8 cellular contexts compared by ENCODE assay signal in genomic region chr9:117644607-117645244, GRCh38. TPM values are rescaled to one million over a fixed set of nuclear protein-coding genes. Genes with fewer than 3 reads are reported as not detected.
DNase-seq lines count a peak whose midpoint lies in the region; ATAC-seq and TF ChIP-seq lines count a peak whose summit lies in the region.

No MANE protein-coding gene starts in this region.

- H3K9ac ChIP-seq in neuronal stem cell (ENCODE audit: low read depth, low read length, poor library complexity) = no peak overlapping the region

- ATAC-seq in foreskin keratinocyte (peak; percentile 73), thoracic aorta (ENCODE audit: insufficient number of reproducible peaks, low FRiP score, low read depth) (peak; percentile 45)

- peak overlapping the region; percentile 59 for H2AFZ ChIP-seq in neuronal stem cell (ENCODE audit: low read length)

- no peak for TF ChIP-seq POLR2A in Peyer's patch (IDR thresholded peaks at IDR 0.05)

- H3K14ac ChIP-seq in neuronal stem cell (ENCODE audit: low read length) = no peak overlapping the region

- peaks cover 8% of the 10 kb centered on the region for H3K4me1 Mint-ChIP-seq in activated T-helper 2 cell treated with anti-CD3 and anti-CD28 coated beads, Interferon-gamma antibody, Interleukin-2, Interleukin-4, amounts not matched to agents 10 μg/mL and 5 μg/mL and 100 μg/mL, durations not matched to agents 14 hours and 24 hours and 36 hours (ENCODE audit: low read depth)

- H3K23ac ChIP-seq in neuronal stem cell (ENCODE audit: low read depth, low read length, poor library complexity) = no peak overlapping the region

- no peaks in the 10 kb centered on the region for H3K36me3 Mint-ChIP-seq in activated T-helper 2 cell treated with anti-CD3 and anti-CD28 coated beads, Interferon-gamma antibody, Interleukin-2, Interleukin-4, amounts not matched to agents 10 μg/mL and 5 μg/mL and 100 μg/mL, durations not matched to agents 14 hours and 24 hours and 36 hours (ENCODE audit: low read depth)

- H4K91ac ChIP-seq in neuronal stem cell (ENCODE audit: low read depth, low read length, poor library complexity) = no peak overlapping the region

- H3K4me3 Mint-ChIP-seq in activated T-helper 2 cell treated with anti-CD3 and anti-CD28 coated beads, Interferon-gamma antibody, Interleukin-2, Interleukin-4, amounts not matched to agents 10 μg/mL and 5 μg/mL and 100 μg/mL, durations not matched to agents 14 hours and 24 hours and 36 hours (ENCODE audit: low read depth) = no peak overlapping the region

- no peak overlapping the region for H2BK5ac ChIP-seq in neuronal stem cell (ENCODE audit: low read length)

- peaks cover 7% of the 10 kb centered on the region for H3K27me3 Mint-ChIP-seq in activated T-helper 2 cell treated with anti-CD3 and anti-CD28 coated beads, Interferon-gamma antibody, Interleukin-2, Interleukin-4, amounts not matched to agents 10 μg/mL and 5 μg/mL and 100 μg/mL, durations not matched to agents 14 hours and 24 hours and 36 hours (ENCODE audit: low read depth)

- no peak overlapping the region for H3K4me2 ChIP-seq in neuronal stem cell (ENCODE audit: insufficient read depth, low read length, poor library complexity, severe bottlenecking)

- TF ChIP-seq CTCF in Peyer's patch (IDR thresholded peaks at IDR 0.05) (peak; percentile 69 to 98 (median 95)), foreskin keratinocyte (conservative IDR thresholded peaks at IDR 0.05) (peak; percentile 85), thoracic aorta (IDR thresholded peaks at IDR 0.05) (peak; percentile 92)

- no peak overlapping the region for H2BK12ac ChIP-seq in neuronal stem cell (ENCODE audit: low read length)

- no peaks in the 10 kb centered on the region for H3K9me3 Mint-ChIP-seq in activated T-helper 2 cell treated with anti-CD3 and anti-CD28 coated beads, Interferon-gamma antibody, Interleukin-2, Interleukin-4, amounts not matched to agents 10 μg/mL and 5 μg/mL and 100 μg/mL, durations not matched to agents 14 hours and 24 hours and 36 hours

- DNase-seq in ELF-1 (ENCODE audit: low read depth, low spot score) (peak; percentile 79), GOT3 (lab: John Stamatoyannopoulos, UW) (peak; percentile 4), Kasumi-1 (lab: John Stamatoyannopoulos, UW) (peak; percentile 77 to 80), Peyer's patch (peak; percentile 49 to 89 (median 81)), foreskin keratinocyte (peak; percentile 7 to 30), neuronal stem cell (ENCODE audit: low spot score) (peak; percentile 62), thoracic aorta (ENCODE audit: low spot score) (no peak)
- peak; percentile 39 for DNase-seq in activated T-helper 2 cell treated with anti-CD3 and anti-CD28 coated beads, Interferon-gamma antibody, Interleukin-2, Interleukin-4, amounts not matched to agents 10 μg/mL and 5 μg/mL and 100 μg/mL, durations not matched to agents 14 hours and 24 hours and 36 hours (ENCODE audit: low spot score)

- no peak overlapping the region for H2BK15ac ChIP-seq in neuronal stem cell (ENCODE audit: low read length)

- H3K9me3 ChIP-seq in Peyer's patch (no peaks in the 10 kb centered on the region), neuronal stem cell (replicated peaks in 1 of 2; ENCODE audit: control insufficient read depth in 2 of 2, insufficient read depth in 1 of 2, low read depth in 1 of 2, low read length in 2 of 2) (no peaks in the 10 kb centered on the region), thoracic aorta (no peaks in the 10 kb centered on the region)

- no peaks in the 10 kb centered on the region for H3K79me1 ChIP-seq in neuronal stem cell (ENCODE audit: low read depth, low read length)

- H3K4me3 ChIP-seq in Peyer's patch = peak overlapping the region in 2 of 4 donors; percentile 33 to 48
- no peak overlapping the region for H3K4me3 ChIP-seq in neuronal stem cell (ENCODE audit: low read length in 2 of 2)
- H3K4me3 ChIP-seq in thoracic aorta = peak overlapping the region; percentile 62

- no peak overlapping the region for H3K4ac ChIP-seq in neuronal stem cell (ENCODE audit: low read length)

- H3K36me3 ChIP-seq in Peyer's patch (no peaks in the 10 kb centered on the region), neuronal stem cell (replicated peaks in 1 of 2; ENCODE audit: control insufficient read depth in 2 of 2, insufficient read depth in 2 of 2, low read length in 2 of 2) (no peaks in the 10 kb centered on the region), thoracic aorta (no peaks in the 10 kb centered on the region)

- WGBS in neuronal stem cell (ENCODE audit: extremely low coverage in 2 of 2, insufficient read length in 2 of 2, insufficient replicate concordance in 1 of 2), 2 donors = no CpG with 5 or more reads among the region's 10 CpGs

- intact Hi-C loops in activated T-helper 2 cell treated with anti-CD3 and anti-CD28 coated beads, Interferon-gamma antibody, Interleukin-2, Interleukin-4, amounts not matched to agents 10 μg/mL and 5 μg/mL and 100 μg/mL, durations not matched to agents 14 hours and 24 hours and 36 hours (cut with micrococcal nuclease) = no loop called here

- H4K8ac ChIP-seq in neuronal stem cell (ENCODE audit: low read depth, low read length) = no peak overlapping the region

- no peaks in the 10 kb centered on the region for H3K27me3 ChIP-seq in Peyer's patch
- no peaks in the 10 kb centered on the region for H3K27me3 ChIP-seq in foreskin keratinocyte
- H3K27me3 ChIP-seq in neuronal stem cell (ENCODE audit: control insufficient read depth in 3 of 3, insufficient read depth in 3 of 3, low read depth in 1 of 3, low read length in 3 of 3) = no peaks in the 10 kb centered on the region
- H3K27me3 ChIP-seq in thoracic aorta (replicated peaks; ENCODE audit: insufficient read depth) = no peaks in the 10 kb centered on the region

- no peak overlapping the region for H3K27ac Mint-ChIP-seq in activated T-helper 2 cell treated with anti-CD3 and anti-CD28 coated beads, Interferon-gamma antibody, Interleukin-2, Interleukin-4, amounts not matched to agents 10 μg/mL and 5 μg/mL and 100 μg/mL, durations not matched to agents 14 hours and 24 hours and 36 hours

- H3K4me1 ChIP-seq in Peyer's patch (peaks cover 0 to 22% (median 1%) of the 10 kb centered on the region in 4 donors), foreskin keratinocyte (no peaks in the 10 kb centered on the region), neuronal stem cell (ENCODE audit: control insufficient read depth in 2 of 2, insufficient read depth in 1 of 2, low read depth in 1 of 2, low read length in 2 of 2) (peaks cover 5 to 8% of the 10 kb centered on the region in 2 donors), thoracic aorta (ENCODE audit: control insufficient read depth in 1 of 2, low read depth in 2 of 2) (peaks cover 0 to 12% of the 10 kb centered on the region in 2 donors)

- H2AK5ac ChIP-seq in neuronal stem cell (ENCODE audit: low read depth, low read length) = no peak overlapping the region

- no peak overlapping the region for H2BK120ac ChIP-seq in neuronal stem cell (ENCODE audit: low read depth, low read length)

- H3K18ac ChIP-seq in neuronal stem cell (ENCODE audit: low read length) = no peak overlapping the region

- H3K27ac ChIP-seq in Peyer's patch = no peak overlapping the region
- H3K27ac ChIP-seq in foreskin keratinocyte = no peak overlapping the region
- H3K27ac ChIP-seq in neuronal stem cell (replicated peaks; ENCODE audit: low read length) = no peak overlapping the region
- H3K27ac ChIP-seq in thoracic aorta = no peak overlapping the region

RNA-seq across cellular contexts. Expression of gene TLR4, which starts 59.5 kb away (rescaled TPM):
- total RNA-seq in Peyer's patch (10 to 100 TPM in 2 of 4 donors, 1 to 10 TPM in 2; 6.3 to 18.2 (median 11.8) TPM), foreskin keratinocyte (not detected in 2 replicates), thoracic aorta (10 to 100 TPM; 78.2 to 94.5 TPM)
- not detected in 2 replicates for total RNA-seq in activated T-helper 2 cell treated with anti-CD3 and anti-CD28 coated beads, Interferon-gamma antibody, Interleukin-2, Interleukin-4, amounts not matched to agents 10 μg/mL and 5 μg/mL and 100 μg/mL, durations not matched to agents 14 hours and 24 hours and 36 hours
- polyA plus RNA-seq in foreskin keratinocyte = not detected in 2 replicates
- polyA plus RNA-seq in neuronal stem cell (2013, experiment 1 of 2) = 0.29 TPM
- polyA plus RNA-seq in neuronal stem cell (2013, experiment 2 of 2) = 0.33 TPM
